ENCODE assay signal across 22 cellular contexts in the genomic region with DNA sequence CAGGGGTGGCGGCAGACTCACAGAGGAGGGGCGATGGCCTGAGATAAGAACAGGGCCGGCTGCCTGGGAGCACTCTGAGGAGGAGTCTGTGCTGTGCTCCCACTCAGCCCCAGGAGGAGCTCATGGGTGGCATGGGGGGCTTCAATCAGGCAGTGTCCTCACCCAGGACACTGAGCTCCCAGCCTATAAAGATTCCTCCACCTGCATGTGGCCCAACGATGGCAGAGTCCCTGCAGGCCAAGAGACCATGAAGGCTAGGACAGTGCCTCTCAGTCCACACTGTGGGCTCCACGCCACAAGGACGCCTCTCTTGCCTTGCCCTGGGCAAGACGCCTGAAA. TPM values are rescaled to one million over a fixed set of nuclear protein-coding genes. Genes with fewer than 3 reads are reported as not detected.
"Had no signal": no experiment of that assay in that cellular context is flagged by ENCODE, and none has a peak within 500 bp of the region (broad histone marks: within the 10 kb centered on the region; RNA-seq: fewer than 3 reads in every experiment).

No MANE protein-coding gene starts in this region.

- H3K36me3 ChIP-seq: esophagus muscularis mucosa, gastrocnemius medialis, heart right ventricle, neutrophil, ovary, right atrium auricular region, transverse colon had no signal

- H3K4me3 ChIP-seq: esophagus muscularis mucosa, gastrocnemius medialis, heart right ventricle, ovary, right atrium auricular region, transverse colon had no signal

- DNase-seq: effector memory CD8-positive, alpha-beta T cell; gastrocnemius medialis; heart right ventricle; hypothalamus; kidney glomerular epithelial cell; mesendoderm; naive B cell; nephron progenitor cell; ovary; small intestine; stimulated activated CD4-positive, alpha-beta T cell treated with anti-CD3 and anti-CD28 coated beads, Interleukin-2, amount 100 ng/mL, for 48 hours; stimulated activated naive CD8-positive, alpha-beta T cell treated with anti-CD3 and anti-CD28 coated beads, Interleukin-15, Interleukin-2, amounts not matched to agents 100 U/mL and 50 U/mL, for 24 hours; transverse colon had no signal

- FAIRE-seq: islet of Langerhans, small intestine had no signal

- H3K36me3 Mint-ChIP-seq: naive B cell had no signal

- H3K27ac ChIP-seq: esophagus muscularis mucosa, gastrocnemius medialis, heart right ventricle, neutrophil, ovary, right atrium auricular region, transverse colon had no signal

- H3K9me3 Mint-ChIP-seq: effector memory CD8-positive, alpha-beta T cell; naive B cell; nephron progenitor cell had no signal

- H3K9me3 ChIP-seq: esophagus muscularis mucosa, gastrocnemius medialis, heart right ventricle, neutrophil, ovary, right atrium auricular region, transverse colon had no signal

- ATAC-seq: effector memory CD8-positive, alpha-beta T cell; gastrocnemius medialis; heart right ventricle; stimulated activated naive CD8-positive, alpha-beta T cell treated with anti-CD3 and anti-CD28 coated beads, Interleukin-15, Interleukin-2, amounts not matched to agents 100 U/mL and 50 U/mL, for 24 hours had no signal

- H3K4me3 Mint-ChIP-seq: effector memory CD8-positive, alpha-beta T cell; naive B cell; nephron progenitor cell had no signal

- H3K27ac Mint-ChIP-seq: effector memory CD8-positive, alpha-beta T cell; naive B cell; nephron progenitor cell had no signal

- H3K27me3 ChIP-seq: ovary had no signal

RNA-seq across cellular contexts. Expression of gene CST6, which starts 1.9 kb away (rescaled TPM):
- total RNA-seq: esophagus muscularis mucosa, liver, temporal lobe, transverse colon had no signal
- polyA plus RNA-seq: liver, small intestine had no signal

RNA-seq across cellular contexts. Expression of gene CATSPER1, which starts 12.5 kb away (rescaled TPM):
- total RNA-seq: gastrocnemius medialis, lung microvascular endothelial cell, right atrium auricular region, temporal lobe, transverse colon, urinary bladder had no signal
- polyA plus RNA-seq: liver, ovary had no signal

RNA-seq across cellular contexts. Expression of gene GAL3ST3, which starts 35.2 kb away (rescaled TPM):
- total RNA-seq: fibroblast of villous mesenchyme, liver, transverse colon had no signal
- polyA plus RNA-seq: liver, urinary bladder had no signal
